ENCODE assay signal across 1 cellular context in genomic region chr4:159608434-159608833, GRCh38.
TF ChIP-seq lines count a peak whose summit lies in the region.

No MANE protein-coding gene starts in this region.

TF ChIP-seq in GM23338, 12 proteins besides CTCF, POLR2A, EP300 and RAD21 (continued from another document):
- TF ChIP-seq ZNF462 (CRISPR knock-in tag; IDR thresholded peaks at IDR 0.05), result no peak
- TF ChIP-seq NANOG (IDR thresholded peaks at IDR 0.05; ENCODE audit: borderline replicate concordance), result no peak
- no peak for TF ChIP-seq EZH2phosphoT487 (IDR thresholded peaks at IDR 0.05; ENCODE audit: unreplicated experiment)
- no peak for TF ChIP-seq ZNF114 (CRISPR knock-in tag; IDR thresholded peaks at IDR 0.05)
- TF ChIP-seq, protein P1, sequence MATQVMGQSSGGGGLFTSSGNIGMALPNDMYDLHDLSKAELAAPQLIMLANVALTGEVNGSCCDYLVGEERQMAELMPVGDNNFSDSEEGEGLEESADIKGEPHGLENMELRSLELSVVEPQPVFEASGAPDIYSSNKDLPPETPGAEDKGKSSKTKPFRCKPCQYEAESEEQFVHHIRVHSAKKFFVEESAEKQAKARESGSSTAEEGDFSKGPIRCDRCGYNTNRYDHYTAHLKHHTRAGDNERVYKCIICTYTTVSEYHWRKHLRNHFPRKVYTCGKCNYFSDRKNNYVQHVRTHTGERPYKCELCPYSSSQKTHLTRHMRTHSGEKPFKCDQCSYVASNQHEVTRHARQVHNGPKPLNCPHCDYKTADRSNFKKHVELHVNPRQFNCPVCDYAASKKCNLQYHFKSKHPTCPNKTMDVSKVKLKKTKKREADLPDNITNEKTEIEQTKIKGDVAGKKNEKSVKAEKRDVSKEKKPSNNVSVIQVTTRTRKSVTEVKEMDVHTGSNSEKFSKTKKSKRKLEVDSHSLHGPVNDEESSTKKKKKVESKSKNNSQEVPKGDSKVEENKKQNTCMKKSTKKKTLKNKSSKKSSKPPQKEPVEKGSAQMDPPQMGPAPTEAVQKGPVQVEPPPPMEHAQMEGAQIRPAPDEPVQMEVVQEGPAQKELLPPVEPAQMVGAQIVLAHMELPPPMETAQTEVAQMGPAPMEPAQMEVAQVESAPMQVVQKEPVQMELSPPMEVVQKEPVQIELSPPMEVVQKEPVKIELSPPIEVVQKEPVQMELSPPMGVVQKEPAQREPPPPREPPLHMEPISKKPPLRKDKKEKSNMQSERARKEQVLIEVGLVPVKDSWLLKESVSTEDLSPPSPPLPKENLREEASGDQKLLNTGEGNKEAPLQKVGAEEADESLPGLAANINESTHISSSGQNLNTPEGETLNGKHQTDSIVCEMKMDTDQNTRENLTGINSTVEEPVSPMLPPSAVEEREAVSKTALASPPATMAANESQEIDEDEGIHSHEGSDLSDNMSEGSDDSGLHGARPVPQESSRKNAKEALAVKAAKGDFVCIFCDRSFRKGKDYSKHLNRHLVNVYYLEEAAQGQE (IDR thresholded peaks at IDR 0.05; ENCODE audit: unreplicated experiment), result no peak
- TF ChIP-seq CREB1 (CRISPR knock-in tag; IDR thresholded peaks at IDR 0.05; ENCODE audit: low read depth), result no peak
